ENCODE assay signal across 29 cellular contexts in genomic region chrX:75997692-75998091, GRCh38.
"Had no signal": no experiment of that assay in that cellular context is flagged by ENCODE, and none has a peak within 500 bp of the region (broad histone marks: within the 10 kb centered on the region; RNA-seq: fewer than 3 reads in every experiment).

No MANE protein-coding gene starts in this region.

- H3K4me3 Mint-ChIP-seq: dendritic cell treated with granulocyte-macrophage colony-stimulating factor and Interleukin-4, amounts not matched to agents 40 ng/mL and 50 ng/mL, for 4 days; effector memory CD8-positive, alpha-beta T cell; endodermal cell had no signal

- H3K9me3 Mint-ChIP-seq: effector memory CD8-positive, alpha-beta T cell had no signal

- H3K4me1 Mint-ChIP-seq: endodermal cell had no signal

- FAIRE-seq: colon, endometrium, endothelial cell of umbilical vein, frontal cortex had no signal

- H3K4me1 ChIP-seq: colonic mucosa, esophagus muscularis mucosa, esophagus squamous epithelium, foreskin keratinocyte, gastrocnemius medialis, gastroesophageal sphincter, heart left ventricle, heart right ventricle had no signal

- H3K27ac ChIP-seq: colonic mucosa, coronary artery, dorsolateral prefrontal cortex, epithelial cell of prostate, esophagus muscularis mucosa, esophagus squamous epithelium, foreskin keratinocyte, gastrocnemius medialis, gastroesophageal sphincter, heart left ventricle, heart right ventricle had no signal

- H3K27me3 ChIP-seq: colonic mucosa, esophagus muscularis mucosa, esophagus squamous epithelium, foreskin keratinocyte, gastrocnemius medialis, gastroesophageal sphincter had no signal

- H3K4me3 ChIP-seq: colonic mucosa, coronary artery, dorsolateral prefrontal cortex, esophagus muscularis mucosa, esophagus squamous epithelium, gastrocnemius medialis, gastroesophageal sphincter, heart left ventricle, heart right ventricle had no signal

- H3K27ac Mint-ChIP-seq: dendritic cell treated with granulocyte-macrophage colony-stimulating factor and Interleukin-4, amounts not matched to agents 40 ng/mL and 50 ng/mL, for 4 days; effector memory CD8-positive, alpha-beta T cell; endodermal cell had no signal

- H3K36me3 ChIP-seq: colonic mucosa, esophagus muscularis mucosa, esophagus squamous epithelium, gastrocnemius medialis, gastroesophageal sphincter, heart left ventricle, heart right ventricle had no signal

- H3K9me3 ChIP-seq: colonic mucosa, gastrocnemius medialis, gastroesophageal sphincter had no signal

- ATAC-seq: effector memory CD8-positive, alpha-beta T cell; esophagus mucosa; foreskin keratinocyte; gastrocnemius medialis; gastroesophageal sphincter; heart left ventricle; heart right ventricle had no signal

- H3K27me3 Mint-ChIP-seq: dendritic cell treated with granulocyte-macrophage colony-stimulating factor and Interleukin-4, amounts not matched to agents 40 ng/mL and 50 ng/mL, for 4 days had no signal

- DNase-seq: colonic mucosa; cortex of kidney; dermis blood vessel endothelial cell; dorsolateral prefrontal cortex; effector CD4-positive, alpha-beta T cell; effector CD8-positive, alpha-beta T cell; effector memory CD4-positive, alpha-beta T cell; effector memory CD8-positive, alpha-beta T cell; endodermal cell; erythroblast; esophagus squamous epithelium; foreskin fibroblast; foreskin keratinocyte; foreskin melanocyte; gastrocnemius medialis; glutamatergic neuron; head of caudate nucleus; heart left ventricle; heart right ventricle had no signal
